12 cellular contexts compared by ENCODE assay signal in the genomic region with DNA sequence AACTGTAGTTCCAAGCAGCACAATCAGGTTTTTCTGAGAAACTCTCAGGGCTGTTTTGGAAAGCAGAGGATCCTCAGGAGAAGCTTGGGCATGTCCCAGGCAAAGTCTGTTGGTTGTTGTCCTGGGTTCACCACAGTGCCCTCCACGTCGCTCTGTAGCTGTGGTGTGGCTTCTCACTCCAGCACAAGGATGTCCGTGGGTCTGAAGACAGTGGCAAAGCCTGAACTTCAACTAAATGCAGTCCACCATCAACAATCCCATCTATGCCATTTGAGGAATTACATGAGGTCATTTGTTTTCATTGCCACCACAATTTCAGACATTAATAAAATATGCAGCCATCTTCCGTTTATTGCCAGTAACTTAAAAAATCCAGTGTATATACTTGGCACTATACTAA.
"Had no signal": no experiment of that assay in that cellular context is flagged by ENCODE, and none has a peak within 500 bp of the region (broad histone marks: within the 10 kb centered on the region; RNA-seq: fewer than 3 reads in every experiment).

No MANE protein-coding gene starts in this region.

- H3K4me1 ChIP-seq: gastrocnemius medialis had no signal

- H3K4me3 ChIP-seq: esophagus squamous epithelium, gastrocnemius medialis, skin epidermis had no signal

- DNase-seq: activated CD4-positive, alpha-beta T cell treated with anti-CD3 and anti-CD28 coated beads, Interleukin-2, amount 50 U/mL, for 48 hours; activated naive CD4-positive, alpha-beta T cell treated with anti-CD3 and anti-CD28 coated beads for 36 hours; activated naive CD8-positive, alpha-beta T cell treated with anti-CD3 and anti-CD28 coated beads, Interleukin-2, amount 50 U/mL, for 24 hours; esophagus squamous epithelium; gastrocnemius medialis; islet precursor cell; naive thymus-derived CD8-positive, alpha-beta T cell; stimulated activated CD4-positive, alpha-beta T cell treated with anti-CD3 and anti-CD28 coated beads, Interleukin-15, amount 100 ng/mL, for 24 hours; stimulated activated CD4-positive, alpha-beta T cell treated with anti-CD3 and anti-CD28 coated beads, Interleukin-4, amount 100 ng/mL, for 1 hour; stimulated activated naive B cell treated with anti-CD40 and anti-IgM and Interleukin-4, amounts not matched to agents 10 μg/mL and 1 μg/mL and 100 μg/mL, for 72 hours; WERI-Rb-1 had no signal

- H3K27ac ChIP-seq: gastrocnemius medialis, WERI-Rb-1 had no signal

- H3K36me3 ChIP-seq: esophagus squamous epithelium, gastrocnemius medialis, WERI-Rb-1 had no signal

- H3K9me3 ChIP-seq: esophagus squamous epithelium, gastrocnemius medialis had no signal

- H3K27me3 ChIP-seq: esophagus squamous epithelium, gastrocnemius medialis had no signal
